ENCODE assay signal across 1 cellular context in genomic region chr14:102279688-102280348, GRCh38.
A peak's percentile ranks its signal among the peaks of the same experiment; 100 is the strongest.
TF ChIP-seq lines count a peak whose summit lies in the region.

No MANE protein-coding gene starts in this region.

TF ChIP-seq in HCT116, 20 proteins besides CTCF, POLR2A, EP300 and RAD21 (continued from another document):
- TF ChIP-seq TCF7L2 (IDR thresholded peaks at IDR 0.05; ENCODE audit: borderline replicate concordance, extremely low read depth, insufficient read depth, insufficient read length) = no peak
- TF ChIP-seq ZNF274 (IDR thresholded peaks at IDR 0.05; ENCODE audit: low read depth, low read length) = no peak
- TF ChIP-seq SP1 (IDR thresholded peaks at IDR 0.05; ENCODE audit: low read depth) = peak; percentile 86
- TF ChIP-seq EZH2phosphoT487 (IDR thresholded peaks at IDR 0.05; ENCODE audit: borderline replicate concordance) = no peak
